12 cellular contexts compared by ENCODE assay signal in the genomic region with DNA sequence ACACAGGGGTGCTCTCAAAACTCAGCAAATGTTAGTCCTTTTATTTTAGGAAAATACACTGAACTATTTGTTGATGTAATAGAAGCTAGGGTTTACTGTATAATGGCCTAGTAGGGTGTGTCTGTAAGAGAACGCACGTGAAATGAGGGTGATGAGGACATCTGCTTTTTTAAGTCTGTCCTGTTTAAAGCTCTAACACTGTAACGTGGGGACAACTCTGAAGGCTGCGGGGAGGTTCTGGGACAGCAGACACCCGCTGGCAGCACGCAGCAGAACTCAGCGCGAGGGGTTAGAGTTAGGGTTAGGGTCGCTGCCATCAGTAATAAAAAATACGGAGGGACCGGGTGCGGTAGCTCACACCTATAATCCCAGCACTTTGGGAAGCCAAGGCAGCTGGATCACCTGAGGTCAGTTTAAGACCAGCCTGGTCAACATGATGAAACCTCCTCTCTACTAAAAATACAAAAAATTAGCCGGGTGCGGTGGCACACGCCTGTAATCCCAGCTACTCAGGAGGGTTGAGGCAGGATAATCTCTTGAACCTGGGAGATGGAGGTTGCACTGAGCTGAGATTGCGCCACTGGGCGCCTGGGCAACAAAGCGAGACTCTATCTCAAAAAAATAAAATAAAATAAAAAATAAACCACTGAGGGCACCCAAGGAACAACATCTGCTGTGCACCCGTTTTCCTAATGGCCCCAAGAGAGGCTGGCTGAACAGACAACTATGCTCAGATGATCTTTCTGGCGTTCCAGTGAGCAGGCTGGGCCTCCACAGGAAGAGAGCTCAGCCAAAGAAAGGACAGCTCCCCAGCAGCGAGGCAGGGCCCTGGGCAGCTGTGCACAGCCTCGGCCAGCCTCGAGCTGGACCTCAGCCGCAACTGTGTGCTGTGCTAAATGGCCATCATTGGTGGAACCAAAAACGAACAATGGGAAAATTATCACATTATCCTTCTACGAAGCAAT.
A peak's percentile ranks its signal among the peaks of the same experiment; 100 is the strongest.
DNase-seq lines count a peak whose midpoint lies in the region; ATAC-seq and TF ChIP-seq lines count a peak whose summit lies in the region.
"Had no signal": no experiment of that assay in that cellular context is flagged by ENCODE, and none has a peak within 500 bp of the region (broad histone marks: within the 10 kb centered on the region; RNA-seq: fewer than 3 reads in every experiment).

No MANE protein-coding gene starts in this region.

- no peak for TF ChIP-seq CTCF in natural killer cell (IDR thresholded peaks at IDR 0.05)
- TF ChIP-seq CTCF in uterus (IDR thresholded peaks at IDR 0.05), result no peak

- POLR2A ChIA-PET in CD4-positive, alpha-beta memory T cell (lab: Charles Lee; ENCODE audit: partially characterized antibody), result no interaction called here

- H3K27me3 Mint-ChIP-seq in natural killer cell (ENCODE audit: low read depth in 2 of 2), result no peaks in the 10 kb centered on the region
- peaks cover 6 to 9% of the 10 kb centered on the region in 2 donors for H3K27me3 Mint-ChIP-seq in CD4-positive, alpha-beta memory T cell

- no peaks in the 10 kb centered on the region for H3K27me3 ChIP-seq in esophagus (ENCODE audit: control insufficient read depth in 1 of 2, insufficient read depth in 2 of 2, low read length in 2 of 2)
- H3K27me3 ChIP-seq in uterus, result no peaks in the 10 kb centered on the region
- H3K27me3 ChIP-seq in H7 (ENCODE audit: control insufficient read depth, insufficient read depth, low read length), result no peaks in the 10 kb centered on the region
- no peaks in the 10 kb centered on the region for H3K27me3 ChIP-seq in CD4-positive, alpha-beta memory T cell (ENCODE audit: insufficient read depth, low read length)

- peak overlapping the region; percentile 63 for H3K4me3 Mint-ChIP-seq in natural killer cell
- no peak overlapping the region for H3K4me3 Mint-ChIP-seq in CD4-positive, alpha-beta memory T cell

- ATAC-seq in Right ventricle myocardium inferior (peak; percentile 67), natural killer cell (no peak)

- no peaks in the 10 kb centered on the region for H3K36me3 Mint-ChIP-seq in natural killer cell
- H3K36me3 Mint-ChIP-seq in CD4-positive, alpha-beta memory T cell, result no peaks in the 10 kb centered on the region

- no peak for TF ChIP-seq POLR2A in uterus (IDR thresholded peaks at IDR 0.05)
- TF ChIP-seq POLR2A in erythroblast (IDR thresholded peaks at IDR 0.05; ENCODE audit: low read length), result no peak

- peaks cover 89% of the 10 kb centered on the region in 2 donors for H3K4me1 Mint-ChIP-seq in natural killer cell
- peaks cover 11 to 15% (median 14%) of the 10 kb centered on the region in 4 donors for H3K4me1 Mint-ChIP-seq in CD4-positive, alpha-beta memory T cell

- no peaks in the 10 kb centered on the region for H3K9me3 Mint-ChIP-seq in natural killer cell
- no peaks in the 10 kb centered on the region for H3K9me3 Mint-ChIP-seq in CD4-positive, alpha-beta memory T cell

- H3K36me3 ChIP-seq in esophagus (ENCODE audit: control insufficient read depth in 2 of 2, insufficient read depth in 2 of 2, low read length in 1 of 2) (peaks cover 0 to 2% of the 10 kb centered on the region in 2 donors), uterus (no peaks in the 10 kb centered on the region), H7 (replicated peaks; ENCODE audit: control insufficient read depth, insufficient read depth, low read length) (peaks cover 12% of the 10 kb centered on the region)
- no peaks in the 10 kb centered on the region for H3K36me3 ChIP-seq in CD4-positive, alpha-beta memory T cell (ENCODE audit: insufficient read depth, low read length)

- 80 to 83% methylated on average over 26 of the region's 26 CpGs for WGBS in esophagus, 2 donors

- intact Hi-C loops in Right ventricle myocardium inferior (cut with DNase I) (loop anchor here (5.0 kb wide), 3 partner anchors 60 to 280 kb away; no protein-coding TSS in a partner anchor), cardiac septum (cut with DNase I) (no loop called here), natural killer cell (cut with micrococcal nuclease) (no loop called here), uterus (cut with DNase I; ENCODE audit: low total_unique reads) (no loop called here)
- intact Hi-C loops in CD4-positive, alpha-beta memory T cell (cut with micrococcal nuclease), result no loop called here

- CTCF ChIA-PET in CD4-positive, alpha-beta memory T cell (lab: Charles Lee; ENCODE audit: partially characterized antibody), result interaction anchor here (1.6 to 2.3 kb wide), 2 partner anchors 15 to 17 kb away, joined by 4 to 7 read pairs; no protein-coding TSS in a partner anchor

- H3K9me3 ChIP-seq in esophagus (ENCODE audit: control insufficient read depth in 2 of 2, insufficient read depth in 1 of 2, low read depth in 1 of 2, low read length in 1 of 2) (no peaks in the 10 kb centered on the region), uterus (no peaks in the 10 kb centered on the region)
- no peaks in the 10 kb centered on the region for H3K9me3 ChIP-seq in CD4-positive, alpha-beta memory T cell (ENCODE audit: control insufficient read depth in 1 of 2, low read length in 2 of 2)
- H3K9me3 ChIP-seq: A549 had no signal

- H3K27ac Mint-ChIP-seq in natural killer cell, result peak overlapping the region; percentile 81 to 84
- H3K27ac Mint-ChIP-seq in CD4-positive, alpha-beta memory T cell, result no peak overlapping the region

- H3K4me1 ChIP-seq in esophagus (ENCODE audit: control insufficient read depth in 2 of 2, insufficient read depth in 2 of 2, low read length in 1 of 2) (peaks cover 21 to 36% of the 10 kb centered on the region in 2 donors), uterus (peaks cover 44 to 55% of the 10 kb centered on the region in 2 donors)
- H3K4me1 ChIP-seq in CD4-positive, alpha-beta memory T cell (ENCODE audit: insufficient read depth, low read length), result peaks cover 19% of the 10 kb centered on the region

- H3K27ac ChIP-seq in esophagus (ENCODE audit: low read depth in 2 of 2, low read length in 1 of 2), result peak overlapping the region; percentile 67 to 83
- peak overlapping the region; percentile 91 to 99 for H3K27ac ChIP-seq in uterus
- H3K27ac ChIP-seq in CD4-positive, alpha-beta memory T cell (ENCODE audit: low read depth, low read length), result no peak overlapping the region

- DNase-seq in Right ventricle myocardium inferior (ENCODE audit: missing footprints) (no peak), cardiac septum (ENCODE audit: low spot score) (no peak), natural killer cell (no peak), uterus (peak in 1 of 2 donors; percentile 51), erythroblast (lab: John Stamatoyannopoulos, UW) (no peak), H7 (no peak)
- DNase-seq in CD4-positive, alpha-beta memory T cell, result no peak
- DNase-seq: activated effector memory CD4-positive, alpha-beta T cell treated with anti-CD3 and anti-CD28 coated beads, Interleukin-2, amount 50 U/mL, for 16 hours; NK-92 treated with Interleukin-12 subunit alpha and Interleukin-12 subunit beta, amount 100 ng/mL, for 24 hours; stimulated activated CD4-positive, alpha-beta T cell treated with anti-CD3 and anti-CD28 coated beads, Interleukin-4, amount 100 ng/mL, for 24 hours had no signal

- H3K4me3 ChIP-seq in esophagus (ENCODE audit: low read depth in 1 of 2, low read length in 2 of 2), result no peak overlapping the region
- H3K4me3 ChIP-seq in uterus, result no peak overlapping the region
- no peak overlapping the region for H3K4me3 ChIP-seq in H7 (ENCODE audit: insufficient read depth, low read depth, low read length)
- no peak overlapping the region for H3K4me3 ChIP-seq in CD4-positive, alpha-beta memory T cell (ENCODE audit: low read length in 2 of 2)
- H3K4me3 ChIP-seq: A549 had no signal

Comparison
In these comparisons a context has a peak if more than half of its experiments do, and no peak if none do; other contexts are left out.
1. H3K27ac Mint-ChIP-seq: peak in natural killer cell (2 of 2); none in CD4-positive, alpha-beta memory T cell (0 of 7).